ENCODE assay signal across 32 cellular contexts in genomic region chr22:46380069-46380468, GRCh38. TPM values are rescaled to one million over a fixed set of nuclear protein-coding genes. Genes with fewer than 3 reads are reported as not detected.
DNase-seq lines count a peak whose midpoint lies in the region; ATAC-seq and TF ChIP-seq lines count a peak whose summit lies in the region.
"Had no signal": no experiment of that assay in that cellular context is flagged by ENCODE, and none has a peak within 500 bp of the region (broad histone marks: within the 10 kb centered on the region; RNA-seq: fewer than 3 reads in every experiment).

No MANE protein-coding gene starts in this region.

- H3K4me1 Mint-ChIP-seq in endodermal cell: peaks cover 33% of the 10 kb centered on the region
- H3K4me1 Mint-ChIP-seq in nephron: peaks cover 29% of the 10 kb centered on the region

- H3K27me3 ChIP-seq in endodermal cell (ENCODE audit: control insufficient read depth, insufficient read depth, low read length, poor library complexity, severe bottlenecking) (no peaks in the 10 kb centered on the region), aorta (ENCODE audit: control insufficient read depth in 1 of 2, insufficient read depth in 2 of 2, low read length in 1 of 2) (no peaks in the 10 kb centered on the region)
- H3K27me3 ChIP-seq: cardiac muscle cell, ovary, Peyer's patch, right atrium auricular region, vagina had no signal

- H3K4me3 Mint-ChIP-seq in endodermal cell (no peak overlapping the region), nephron (peak overlapping the region in 1 of 3 experiments; percentile 51)
- H3K4me3 Mint-ChIP-seq: activated naive CD8-positive, alpha-beta T cell; natural killer cell had no signal

- intact Hi-C loops in left ventricle myocardium superior (cut with micrococcal nuclease) (no loop called here), Right ventricle myocardium superior (cut with DNase I) (no loop called here), aorta (cut with DNase I) (no loop called here)

- TF ChIP-seq CTCF in endodermal cell (conservative IDR thresholded peaks at IDR 0.05): no peak
- TF ChIP-seq CTCF in nephron (IDR thresholded peaks at IDR 0.05; ENCODE audit: unreplicated experiment in 3 of 3): no peak

- DNase-seq in left ventricle myocardium superior: peak; percentile 10
- DNase-seq in Right ventricle myocardium superior: no peak
- no peak for DNase-seq in endodermal cell
- DNase-seq in aorta: no peak
- no peak for DNase-seq in activated CD8-positive, alpha-beta memory T cell treated with anti-CD3 and anti-CD28 coated beads, Interleukin-2, amount 50 U/mL, for 4 hours
- DNase-seq in occipital lobe (lab: John Stamatoyannopoulos, UW): no peak
- DNase-seq in NCI-H187 treated with DMSO at 0.1 percent for 48 hours (lab: John Stamatoyannopoulos, UW): no peak
- DNase-seq: activated CD4-positive, alpha-beta T cell treated with anti-CD3 and anti-CD28 coated beads for 48 hours; activated CD8-positive, alpha-beta memory T cell treated with anti-CD3 and anti-CD28 coated beads for 24 hours; CD4-positive, alpha-beta memory T cell; effector memory CD4-positive, alpha-beta T cell; EL; natural killer cell; NCI-H1417 treated with DMSO at 0.1 percent for 48 hours; NCI-H345; NCI-H69; ovary; Peyer's patch; SJCRH30; SW 1271; T1000; WERI-Rb-1 had no signal

- H3K9me3 Mint-ChIP-seq in endodermal cell (peaks cover 18% of the 10 kb centered on the region), nephron (peaks cover 7% of the 10 kb centered on the region)

- WGBS in endodermal cell (ENCODE audit: insufficient coverage in 1 of 2, insufficient read length in 1 of 2), 2 experiments: 92 to 93% methylated on average over 16 to 19 of the region's 19 CpGs
- 88% methylated on average over 19 of the region's 19 CpGs for WGBS in aorta, 2 donors

- H3K9me3 ChIP-seq in endodermal cell (ENCODE audit: control insufficient read depth, low read length): peaks cover 20% of the 10 kb centered on the region
- H3K9me3 ChIP-seq in aorta (ENCODE audit: control insufficient read depth, low read length): peaks cover 3% of the 10 kb centered on the region
- H3K9me3 ChIP-seq: HAP-1, ovary, vagina had no signal

- H3K4me3 ChIP-seq in endodermal cell (ENCODE audit: low read length): no peak overlapping the region
- no peak overlapping the region for H3K4me3 ChIP-seq in aorta (ENCODE audit: low read length in 2 of 2)
- H3K4me3 ChIP-seq: cardiac muscle cell, coronary artery, HAP-1, lower lobe of right lung, ovary, right atrium auricular region, SJCRH30, smooth muscle cell, vagina had no signal

- no peak for ATAC-seq in left ventricle myocardium superior
- no peak for ATAC-seq in Right ventricle myocardium superior (ENCODE audit: poor library complexity)
- ATAC-seq in aorta (ENCODE audit: low FRiP score): peak; percentile 39
- ATAC-seq: natural killer cell had no signal

- peaks cover 25% of the 10 kb centered on the region for H3K36me3 ChIP-seq in endodermal cell (ENCODE audit: control insufficient read depth, insufficient read depth, low read length)
- H3K36me3 ChIP-seq in aorta (ENCODE audit: control insufficient read depth in 1 of 2, insufficient read depth in 2 of 2, low read length in 1 of 2): no peaks in the 10 kb centered on the region
- H3K36me3 ChIP-seq: ovary, Peyer's patch, right atrium auricular region, SJCRH30, WERI-Rb-1 had no signal

- H3K36me3 Mint-ChIP-seq in endodermal cell (ENCODE audit: low read depth): peaks cover 60% of the 10 kb centered on the region
- peaks cover 23% of the 10 kb centered on the region for H3K36me3 Mint-ChIP-seq in nephron (ENCODE audit: low read depth)
- H3K36me3 Mint-ChIP-seq: CD4-positive, alpha-beta memory T cell; natural killer cell had no signal

- H3K4me1 ChIP-seq in endodermal cell (ENCODE audit: control insufficient read depth, insufficient read depth, low read length) (peaks cover 12% of the 10 kb centered on the region), aorta (ENCODE audit: control insufficient read depth in 1 of 2, insufficient read depth in 2 of 2, low read length in 2 of 2) (no peaks in the 10 kb centered on the region)
- H3K4me1 ChIP-seq: vagina had no signal

- no peak overlapping the region for H3K9ac ChIP-seq in endodermal cell (ENCODE audit: extremely low read depth, low read length, poor library complexity, severe bottlenecking)
- H3K9ac ChIP-seq: KMS-11 had no signal

- H3K27ac Mint-ChIP-seq in endodermal cell: peak overlapping the region; percentile 75
- H3K27ac Mint-ChIP-seq in nephron: peak overlapping the region; percentile 88 to 90 (median 88)
- H3K27ac Mint-ChIP-seq: activated naive CD8-positive, alpha-beta T cell; CD4-positive, alpha-beta memory T cell; natural killer cell had no signal

- H3K27ac ChIP-seq in endodermal cell (ENCODE audit: low read depth, low read length) (peak overlapping the region; percentile 44), aorta (ENCODE audit: low read depth in 1 of 2, low read length in 2 of 2) (no peak overlapping the region)
- H3K27ac ChIP-seq: cardiac muscle cell, coronary artery, KMS-11, ovary, right atrium auricular region, SJCRH30, vagina, WERI-Rb-1 had no signal

- H3K27me3 Mint-ChIP-seq in endodermal cell (ENCODE audit: insufficient read depth) (no peaks in the 10 kb centered on the region), nephron (ENCODE audit: low read depth) (peaks cover 17% of the 10 kb centered on the region)
- H3K27me3 Mint-ChIP-seq: activated naive CD8-positive, alpha-beta T cell had no signal

RNA-seq across cellular contexts. Expression of gene TRMU, which starts 44.6 kb away (rescaled TPM):
- 44.0 TPM for total RNA-seq in left ventricle myocardium superior
- 37.7 TPM for total RNA-seq in Right ventricle myocardium superior
- 10 to 100 TPM; 79.7 to 84.5 TPM for total RNA-seq in endodermal cell
- 53.2 TPM for polyA plus RNA-seq in endodermal cell (2013, experiment 1 of 2)
- 44.8 TPM for polyA plus RNA-seq in endodermal cell (2013, experiment 2 of 2)
- total RNA-seq in aorta: 10 to 100 TPM; 29.8 to 37.8 TPM
- polyA plus RNA-seq in aorta: 10 to 100 TPM; 11.3 to 66.4 TPM
- total RNA-seq in occipital lobe: 19.0 TPM
